ENCODE assay signal across 7 cellular contexts in genomic region chr18:40493316-40493715, GRCh38.
"Had no signal": no experiment of that assay in that cellular context is flagged by ENCODE, and none has a peak within 500 bp of the region (broad histone marks: within the 10 kb centered on the region; RNA-seq: fewer than 3 reads in every experiment).

No MANE protein-coding gene starts in this region.

- H3K27ac ChIP-seq: HL-60 had no signal

- FAIRE-seq: HepG2, HTR-8/SVneo, K562 had no signal

- DNase-seq: IMR-90, KBM-7, KG1 had no signal

- ATAC-seq: HepG2, K562 had no signal

- H3K4me3 ChIP-seq: K562 had no signal
